Comparison of ENCODE assay signal across 28 cellular contexts in genomic region chr6:168359794-168360193, GRCh38. TPM values are rescaled to one million over a fixed set of nuclear protein-coding genes. Genes with fewer than 3 reads are reported as not detected.
"Had no signal": no experiment of that assay in that cellular context is flagged by ENCODE, and none has a peak within 500 bp of the region (broad histone marks: within the 10 kb centered on the region; RNA-seq: fewer than 3 reads in every experiment).

No MANE protein-coding gene starts in this region.

- H3K9me3 ChIP-seq: mucosa of descending colon, pancreas, prostate gland, sigmoid colon, suprapubic skin, thoracic aorta, tibial artery, uterus had no signal

- H3K36me3 ChIP-seq: left lung, pancreas, prostate gland, sigmoid colon, spleen, suprapubic skin, thoracic aorta, tibial artery, uterus had no signal

- DNase-seq: kidney glomerular epithelial cell; left colon; left lung; mesendoderm; mucosa of descending colon; naive thymus-derived CD4-positive, alpha-beta T cell; nucleus accumbens; pancreas; retina; right cardiac atrium; small intestine; stimulated activated CD4-positive, alpha-beta T cell treated with anti-CD3 and anti-CD28 coated beads, Interleukin-4, amount 100 ng/mL, for 24 hours; stimulated activated naive CD4-positive, alpha-beta T cell; tibial artery; trophoblast cell; uterus had no signal

- H3K79me2 ChIP-seq: hepatocyte had no signal

- H3K27me3 ChIP-seq: hepatocyte, left lung, pancreas, sigmoid colon, uterus had no signal

- ATAC-seq: left colon; left lung; mucosa of descending colon; naive thymus-derived CD4-positive, alpha-beta T cell; natural killer cell treated with Interleukin-12 subunit alpha and Interleukin-12 subunit beta and Interleukin-15 and Interleukin-18, amount 100 ng/mL, for 72 hours; pancreas; right cardiac atrium; stimulated activated effector memory CD8-positive, alpha-beta T cell treated with anti-CD3 and anti-CD28 coated beads, Interleukin-12 subunit alpha, Interleukin-12 subunit beta, amount 100 ng/mL, for 72 hours had no signal

- H3K4me1 ChIP-seq: left lung, pancreas, prostate gland, spleen, tibial artery, uterus had no signal

- H3K4me2 ChIP-seq: hepatocyte had no signal

- FAIRE-seq: keratinocyte, pancreas, small intestine had no signal

- H3K4me3 ChIP-seq: hepatocyte, left lung, lung, mucosa of descending colon, pancreas, prostate gland, sigmoid colon, spleen, suprapubic skin, thoracic aorta, tibial artery, uterus had no signal

- H2AFZ ChIP-seq: hepatocyte had no signal

- H3K27ac ChIP-seq: hepatocyte, left lung, pancreas, prostate gland, sigmoid colon, spleen, suprapubic skin, thoracic aorta, tibial artery, uterus had no signal

RNA-seq across cellular contexts. Expression of gene DACT2, which starts 40.2 kb away (rescaled TPM):
- total RNA-seq: myocyte; natural killer cell treated with Interleukin-12 subunit alpha and Interleukin-12 subunit beta and Interleukin-15 and Interleukin-18, amount 100 ng/mL, for 72 hours; osteoblast; spleen had no signal
- polyA plus RNA-seq: naive thymus-derived CD4-positive, alpha-beta T cell had no signal
